1 cellular context compared by ENCODE assay signal in genomic region chr19:1251503-1252220, GRCh38.
TF ChIP-seq lines count a peak whose summit lies in the region.

No MANE protein-coding gene starts in this region.

TF ChIP-seq in HepG2, 621 proteins besides CTCF, POLR2A, EP300 and RAD21 (continued from another document and continues in another):
- TF ChIP-seq GPBP1L1 (CRISPR knock-in tag; IDR thresholded peaks at IDR 0.05), result no peak
- 0 out of 2 replicates have a peak, but pooled peaks have one; percentile 37 for TF ChIP-seq ZNF615 (CRISPR knock-in tag; IDR thresholded peaks at IDR 0.05; ENCODE audit: borderline replicate concordance)
- no peak for TF ChIP-seq RNF2 (conservative IDR thresholded peaks at IDR 0.05; ENCODE audit: low read depth)
- peak; percentile 81; the same call in 1 of the 2 replicates for TF ChIP-seq ARID4A (CRISPR knock-in tag; IDR thresholded peaks at IDR 0.05; ENCODE audit: borderline replicate concordance)
- peak; percentile 36; the same call in 1 of the 2 replicates for TF ChIP-seq POLR2AphosphoS5 (IDR thresholded peaks at IDR 0.05; ENCODE audit: low read depth, low read length)
- TF ChIP-seq ZNF33A (CRISPR knock-in tag; IDR thresholded peaks at IDR 0.05; ENCODE audit: borderline replicate concordance), result no peak
- no peak for TF ChIP-seq ZNF318 (CRISPR knock-in tag; IDR thresholded peaks at IDR 0.05)
- no peak for TF ChIP-seq ZNF335 (CRISPR knock-in tag; IDR thresholded peaks at IDR 0.05)
- no peak for TF ChIP-seq ZFYVE20 (CRISPR knock-in tag; IDR thresholded peaks at IDR 0.05; ENCODE audit: borderline replicate concordance, low read depth)
- no peak for TF ChIP-seq ZBTB49 (CRISPR knock-in tag; IDR thresholded peaks at IDR 0.05; ENCODE audit: borderline replicate concordance)
- no peak for TF ChIP-seq CCAR2 (optimal IDR thresholded peaks at IDR 0.05; ENCODE audit: low read depth, low read length)
- TF ChIP-seq HES4 (CRISPR knock-in tag; IDR thresholded peaks at IDR 0.05; ENCODE audit: borderline replicate concordance), result no peak
- TF ChIP-seq PRDM10 (CRISPR knock-in tag; IDR thresholded peaks at IDR 0.05; ENCODE audit: low read depth), result no peak
- TF ChIP-seq ZNF317 (CRISPR knock-in tag; IDR thresholded peaks at IDR 0.05), result no peak
- 0 out of 2 replicates have a peak, but pooled peaks have one; percentile 24 for TF ChIP-seq KLF12 (CRISPR knock-in tag; IDR thresholded peaks at IDR 0.05; ENCODE audit: borderline replicate concordance)
- TF ChIP-seq RBFOX2 (IDR thresholded peaks at IDR 0.05; ENCODE audit: low read depth, low read length), result peak; percentile 82
- TF ChIP-seq LCORL (IDR thresholded peaks at IDR 0.05), result no peak
- no peak for TF ChIP-seq LCORL (CRISPR knock-in tag; IDR thresholded peaks at IDR 0.05)
- no peak for TF ChIP-seq HOXD1 (CRISPR knock-in tag; IDR thresholded peaks at IDR 0.05)
- no peak for TF ChIP-seq ZMYM4 (CRISPR knock-in tag; IDR thresholded peaks at IDR 0.05)
- no peak for TF ChIP-seq HINFP (CRISPR knock-in tag; IDR thresholded peaks at IDR 0.05; ENCODE audit: low read depth)
- no peak for TF ChIP-seq FOXM1 (CRISPR knock-in tag; IDR thresholded peaks at IDR 0.05)
- no peak for TF ChIP-seq ZXDC (CRISPR knock-in tag; IDR thresholded peaks at IDR 0.05)
- no peak for TF ChIP-seq NBN (conservative IDR thresholded peaks at IDR 0.05)
- no peak for TF ChIP-seq ZNF713 (CRISPR knock-in tag; IDR thresholded peaks at IDR 0.05)
- TF ChIP-seq ZBTB43 (CRISPR knock-in tag; conservative IDR thresholded peaks at IDR 0.05), result no peak
- no peak for TF ChIP-seq SETDB1 (CRISPR knock-in tag; IDR thresholded peaks at IDR 0.05; ENCODE audit: borderline replicate concordance)
